8 cellular contexts compared by ENCODE assay signal in the genomic region with DNA sequence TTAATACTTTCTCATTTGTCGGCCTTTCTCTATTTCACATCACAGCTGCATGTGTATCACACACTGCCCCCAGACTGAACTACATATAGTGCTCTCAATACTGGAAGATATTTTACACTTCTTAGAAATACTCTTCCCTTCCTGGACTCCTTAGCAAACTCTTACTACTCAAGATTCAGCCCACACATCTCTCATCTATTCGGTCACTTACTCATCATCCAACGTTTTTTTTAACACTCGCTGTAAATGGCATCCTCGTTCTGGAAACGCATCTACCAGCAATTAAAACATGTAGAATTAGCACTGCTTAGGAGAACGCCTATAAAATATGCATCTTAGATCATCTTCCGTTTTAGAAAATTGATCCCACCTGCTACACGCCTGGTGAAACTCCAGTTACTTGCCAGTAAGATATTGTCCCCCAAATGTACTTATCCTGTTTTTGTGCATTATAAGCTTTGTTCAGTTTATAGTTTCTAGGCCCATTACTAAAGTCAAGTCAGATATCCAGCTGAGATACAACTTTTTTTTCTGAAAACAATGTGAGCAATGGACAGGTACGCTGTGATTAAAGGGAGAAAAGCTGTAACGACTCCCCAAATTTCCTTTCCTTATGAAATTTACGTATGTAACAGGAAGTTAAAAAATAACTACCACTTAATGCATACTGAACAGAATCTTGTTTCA. TPM values are rescaled to one million over a fixed set of nuclear protein-coding genes. Genes with fewer than 3 reads are reported as not detected.
DNase-seq lines count a peak whose midpoint lies in the region; FAIRE-seq and TF ChIP-seq lines count a peak whose summit lies in the region.

No MANE protein-coding gene starts in this region.

- CTCF ChIA-PET in activated CD4-positive, alpha-beta T cell treated with anti-CD3 and anti-CD28 coated beads, Interleukin-2, amount 10 ng/mL, durations not matched to agents 7 days and 5 days (lab: Charles Lee) = interaction anchor here (1.3 kb wide), 3 partner anchors 11 to 162 kb away, joined by 3 to 6 read pairs (median 5); no protein-coding TSS in a partner anchor
- CTCF ChIA-PET in activated CD4-positive, alpha-beta memory T cell treated with anti-CD3 and anti-CD28 coated beads for 36 hours (lab: Charles Lee) = interaction anchor here (1.0 to 1.5 kb wide), 4 partner anchors 185 to 808 kb away, joined by 3 to 4 read pairs (median 3); partner anchors contain the start of gene SNX25

- peak overlapping the region; percentile 97 for H3K27ac Mint-ChIP-seq in activated CD4-positive, alpha-beta T cell treated with anti-CD3 and anti-CD28 coated beads, Interleukin-2, amount 10 ng/mL, durations not matched to agents 7 days and 5 days
- peak overlapping the region; percentile 97 for H3K27ac Mint-ChIP-seq in activated CD4-positive, alpha-beta memory T cell treated with anti-CD3 and anti-CD28 coated beads for 36 hours

- no peak for TF ChIP-seq POLR2A in testis (IDR thresholded peaks at IDR 0.05)

- H3K27ac ChIP-seq in kidney (ENCODE audit: low read depth in 2 of 2, low read length in 2 of 2) = peak overlapping the region in 1 of 2 donors; percentile 57
- peak overlapping the region; percentile 97 for H3K27ac ChIP-seq in testis

- H3K36me3 Mint-ChIP-seq in activated CD4-positive, alpha-beta T cell treated with anti-CD3 and anti-CD28 coated beads, Interleukin-2, amount 10 ng/mL, durations not matched to agents 7 days and 5 days (ENCODE audit: low read depth) = peaks cover 16% of the 10 kb centered on the region
- H3K36me3 Mint-ChIP-seq in activated CD4-positive, alpha-beta memory T cell treated with anti-CD3 and anti-CD28 coated beads for 36 hours = peaks cover 3% of the 10 kb centered on the region

- H3K4me3 ChIP-seq in kidney (ENCODE audit: low read length in 2 of 2) (peak overlapping the region; percentile 71 to 81), testis (peak overlapping the region; percentile 65 to 80)

- no peaks in the 10 kb centered on the region for H3K9me3 Mint-ChIP-seq in activated CD4-positive, alpha-beta T cell treated with anti-CD3 and anti-CD28 coated beads, Interleukin-2, amount 10 ng/mL, durations not matched to agents 7 days and 5 days
- no peaks in the 10 kb centered on the region for H3K9me3 Mint-ChIP-seq in activated CD4-positive, alpha-beta memory T cell treated with anti-CD3 and anti-CD28 coated beads for 36 hours

- H3K27me3 ChIP-seq in testis = no peaks in the 10 kb centered on the region

- H3K36me3 ChIP-seq in kidney (ENCODE audit: control insufficient read depth in 1 of 2, insufficient read depth in 2 of 2, low read length in 2 of 2) (peaks cover 0 to 10% of the 10 kb centered on the region in 2 donors), testis (ENCODE audit: low read depth, missing control alignments) (no peaks in the 10 kb centered on the region)

- WGBS in testis, 2 donors = 28 to 47% methylated on average over 12 of the region's 12 CpGs

- H3K9me3 ChIP-seq in kidney (ENCODE audit: control insufficient read depth in 1 of 2, low read length in 2 of 2) (no peaks in the 10 kb centered on the region), testis (no peaks in the 10 kb centered on the region)

- intact Hi-C loops in activated CD4-positive, alpha-beta memory T cell treated with anti-CD3 and anti-CD28 coated beads for 36 hours (cut with micrococcal nuclease) = loop anchor here (1.0 to 10.0 kb wide), 6 partner anchors 37 to 1890 kb away; partner anchors contain the start of genes ACSL1 and ING2
- intact Hi-C loops in kidney (cut with DNase I) (no loop called here), testis (cut with DNase I; ENCODE audit: low total_unique reads) (loop anchor here (5.0 kb wide), 1 partner anchor 187 kb away; the partner anchor contains the start of gene SNX25)

- peak overlapping the region; percentile 83 for H3K4me3 Mint-ChIP-seq in activated CD4-positive, alpha-beta T cell treated with anti-CD3 and anti-CD28 coated beads, Interleukin-2, amount 10 ng/mL, durations not matched to agents 7 days and 5 days
- H3K4me3 Mint-ChIP-seq in activated CD4-positive, alpha-beta memory T cell treated with anti-CD3 and anti-CD28 coated beads for 36 hours = peak overlapping the region; percentile 95

- POLR2A ChIA-PET in activated CD4-positive, alpha-beta T cell treated with anti-CD3 and anti-CD28 coated beads, Interleukin-2, amount 10 ng/mL, durations not matched to agents 7 days and 5 days (lab: Charles Lee) = no interaction called here
- POLR2A ChIA-PET in activated CD4-positive, alpha-beta memory T cell treated with anti-CD3 and anti-CD28 coated beads for 36 hours (lab: Charles Lee) = interaction anchor here (0.6 to 2.2 kb wide), 5 partner anchors 8 to 185 kb away, joined by 3 to 12 read pairs (median 4); partner anchors contain the start of genes SNX25 and UFSP2

- no peak for DNase-seq in activated CD4-positive, alpha-beta T cell treated with anti-CD3 and anti-CD28 coated beads, Interleukin-2, amount 10 ng/mL, durations not matched to agents 7 days and 5 days
- no peak for DNase-seq in activated CD4-positive, alpha-beta T cell treated with anti-CD3 and anti-CD28 coated beads, Interleukin-2, amount 50 U/mL, for 4 hours
- DNase-seq in activated CD4-positive, alpha-beta memory T cell treated with anti-CD3 and anti-CD28 coated beads for 36 hours = no peak
- DNase-seq in kidney (no peak), testis (no peak), NCI-H345 (lab: John Stamatoyannopoulos, UW) (no peak), AG20443 (ENCODE audit: low spot score) (no peak), islet precursor cell (no peak)

- peaks cover 44% of the 10 kb centered on the region for H3K4me1 Mint-ChIP-seq in activated CD4-positive, alpha-beta T cell treated with anti-CD3 and anti-CD28 coated beads, Interleukin-2, amount 10 ng/mL, durations not matched to agents 7 days and 5 days
- H3K4me1 Mint-ChIP-seq in activated CD4-positive, alpha-beta memory T cell treated with anti-CD3 and anti-CD28 coated beads for 36 hours (ENCODE audit: low read depth) = peaks cover 37% of the 10 kb centered on the region

- H3K4me1 ChIP-seq in kidney (ENCODE audit: control insufficient read depth in 1 of 2, insufficient read depth in 1 of 2, low read depth in 1 of 2, low read length in 2 of 2) (peaks cover 0 to 9% of the 10 kb centered on the region in 2 donors), testis (no peaks in the 10 kb centered on the region)

- H3K27me3 Mint-ChIP-seq in activated CD4-positive, alpha-beta T cell treated with anti-CD3 and anti-CD28 coated beads, Interleukin-2, amount 10 ng/mL, durations not matched to agents 7 days and 5 days = no peaks in the 10 kb centered on the region
- no peaks in the 10 kb centered on the region for H3K27me3 Mint-ChIP-seq in activated CD4-positive, alpha-beta memory T cell treated with anti-CD3 and anti-CD28 coated beads for 36 hours

- H3K9ac ChIP-seq in kidney (ENCODE audit: low read length in 2 of 2) = peak overlapping the region; percentile 83 to 87

- TF ChIP-seq CTCF in kidney (IDR thresholded peaks at IDR 0.05; ENCODE audit: borderline replicate concordance, extremely low read depth, insufficient read depth) (no peak), testis (IDR thresholded peaks at IDR 0.05) (no peak)

- no peak for FAIRE-seq in kidney (lab: Jason Lieb, UNC)

RNA-seq across cellular contexts. Expression of gene LRP2BP, which starts 1.0 kb away (rescaled TPM):
- total RNA-seq in activated CD4-positive, alpha-beta T cell treated with anti-CD3 and anti-CD28 coated beads, Interleukin-2, amount 10 ng/mL, durations not matched to agents 7 days and 5 days = under 1 TPM; 0.73 to 0.79 TPM
- under 1 TPM; 0.36 to 0.48 TPM for total RNA-seq in activated CD4-positive, alpha-beta memory T cell treated with anti-CD3 and anti-CD28 coated beads for 36 hours
- total RNA-seq in kidney = 1.9 TPM
- 0.99 TPM for polyA plus RNA-seq in kidney (ENCODE audit: insufficient read depth, low read depth, low replicate concordance)
- total RNA-seq in testis = 10 to 100 TPM in 1 of 2 donors, 1 to 10 TPM in 1; 7.5 to 11.9 TPM
- 49.5 TPM for polyA plus RNA-seq in testis (ENCODE audit: insufficient read depth, low read depth, low replicate concordance)

RNA-seq across cellular contexts. Expression of gene ANKRD37, which starts 1.9 kb away (rescaled TPM):
- 10 to 100 TPM; 12.0 to 12.8 TPM for total RNA-seq in activated CD4-positive, alpha-beta T cell treated with anti-CD3 and anti-CD28 coated beads, Interleukin-2, amount 10 ng/mL, durations not matched to agents 7 days and 5 days
- 10 to 100 TPM; 13.0 to 14.5 TPM for total RNA-seq in activated CD4-positive, alpha-beta memory T cell treated with anti-CD3 and anti-CD28 coated beads for 36 hours
- total RNA-seq in kidney (13.0 TPM), testis (10 to 100 TPM; 12.7 to 23.7 TPM)
- polyA plus RNA-seq in kidney (ENCODE audit: insufficient read depth, low read depth, low replicate concordance) (14.2 TPM), testis (ENCODE audit: insufficient read depth, low read depth, low replicate concordance) (19.6 TPM)

RNA-seq across cellular contexts. Expression of gene UFSP2, which starts 31.1 kb away (rescaled TPM):
- total RNA-seq in activated CD4-positive, alpha-beta T cell treated with anti-CD3 and anti-CD28 coated beads, Interleukin-2, amount 10 ng/mL, durations not matched to agents 7 days and 5 days = 10 to 100 TPM; 17.9 to 20.3 TPM
- total RNA-seq in activated CD4-positive, alpha-beta memory T cell treated with anti-CD3 and anti-CD28 coated beads for 36 hours = 10 to 100 TPM; 28.3 to 33.0 TPM
- total RNA-seq in kidney (47.1 TPM), testis (10 to 100 TPM; 64.1 to 73.0 TPM)
- polyA plus RNA-seq in kidney (ENCODE audit: insufficient read depth, low read depth, low replicate concordance) (47.3 TPM), testis (ENCODE audit: insufficient read depth, low read depth, low replicate concordance) (71.3 TPM)
